Comparison of ENCODE assay signal across 9 cellular contexts in genomic region chr15:65355173-65355982, GRCh38. TPM values are rescaled to one million over a fixed set of nuclear protein-coding genes. Genes with fewer than 3 reads are reported as not detected.
DNase-seq lines count a peak whose midpoint lies in the region; ATAC-seq and TF ChIP-seq lines count a peak whose summit lies in the region.
"Had no signal": no experiment of that assay in that cellular context is flagged by ENCODE, and none has a peak within 500 bp of the region (broad histone marks: within the 10 kb centered on the region; RNA-seq: fewer than 3 reads in every experiment).

No MANE protein-coding gene starts in this region.

- TF ChIP-seq CTCF in AG04449 (IDR thresholded peaks at IDR 0.05; ENCODE audit: insufficient read depth, low read length, missing control alignments), result no peak
- TF ChIP-seq CTCF in fibroblast of pulmonary artery (IDR thresholded peaks at IDR 0.05; ENCODE audit: low read length, missing control alignments), result no peak
- TF ChIP-seq CTCF in neural cell (IDR thresholded peaks at IDR 0.05; ENCODE audit: poor library complexity, severe bottlenecking), result no peak
- TF ChIP-seq CTCF in GM10248 (IDR thresholded peaks at IDR 0.05; ENCODE audit: control extremely low read depth, extremely low read depth, low read depth, missing control alignments), result no peak

- H3K9me3 ChIP-seq in neural cell (ENCODE audit: low read length), result no peaks in the 10 kb centered on the region

- no peak for TF ChIP-seq RAD21 in neural cell (conservative IDR thresholded peaks at IDR 0.05)

- CTCF ChIA-PET in AG04449 (lab: Yijun Ruan, JAX), result interaction anchor here (1.2 kb wide), 1 partner anchor 30 kb away, joined by 6 read pairs; no protein-coding TSS in a partner anchor
- CTCF ChIA-PET in GM10248 (lab: Yijun Ruan, JAX), result no interaction called here

- no peaks in the 10 kb centered on the region for H3F3A ChIP-seq in neural cell (ENCODE audit: insufficient read depth, low read length, poor library complexity, severe bottlenecking)

- H3K79me2 ChIP-seq in neural cell (replicated peaks; ENCODE audit: insufficient read depth, low read length), result peaks cover 6% of the 10 kb centered on the region

- H3K27ac ChIP-seq in neural cell (ENCODE audit: low read length), result peak overlapping the region; percentile 51

- no peak for TF ChIP-seq EP300 in neural cell (conservative IDR thresholded peaks at IDR 0.05; ENCODE audit: poor library complexity, severe bottlenecking)

- H3K9ac ChIP-seq in neural cell (ENCODE audit: low read length), result peak overlapping the region; percentile 70

- no peaks in the 10 kb centered on the region for H3K27me3 ChIP-seq in neural cell (ENCODE audit: insufficient read depth, low read depth, low read length)

- ATAC-seq in left lobe of liver, result no peak

- DNase-seq in AG04449 (ENCODE audit: low read depth, low spot score), result no peak
- peak; percentile 55 for DNase-seq in NCI-H524 treated with DMSO at 0.1 percent for 48 hours (lab: John Stamatoyannopoulos, UW)
- no peak for DNase-seq in fibroblast of pulmonary artery (ENCODE audit: low read depth)
- DNase-seq in H4 (ENCODE audit: low spot score), result no peak
- DNase-seq in left lobe of liver (ENCODE audit: low spot score), result no peak
- no peak for DNase-seq in GM10248 (ENCODE audit: extremely low spot score)
- DNase-seq in activated CD4-positive, CD25-positive, alpha-beta regulatory T cell treated with anti-CD3 and anti-CD28 coated beads, Interleukin-2, amount 50 U/mL, for 72 hours, result no peak

- POLR2A ChIA-PET in AG04449 (lab: Yijun Ruan, JAX) (no interaction called here), GM10248 (lab: Yijun Ruan, JAX) (no interaction called here)

- H3K4me2 ChIP-seq in neural cell (ENCODE audit: low read length), result peak overlapping the region; percentile 22

- H3K4me3 ChIP-seq in AG04449 (ENCODE audit: low read depth, low read length), result peak overlapping the region; percentile 36
- peak overlapping the region; percentile 12 for H3K4me3 ChIP-seq in fibroblast of pulmonary artery (replicated peaks; ENCODE audit: low read depth, low read length)
- peak overlapping the region; percentile 65 for H3K4me3 ChIP-seq in neural cell (ENCODE audit: low read length)

- no peaks in the 10 kb centered on the region for H3K36me3 ChIP-seq in neural cell (ENCODE audit: insufficient read depth, low read length)

- no peaks in the 10 kb centered on the region for H3K9me2 ChIP-seq in neural cell (ENCODE audit: insufficient read depth, low read length)

- H4K20me1 ChIP-seq in neural cell (ENCODE audit: insufficient read depth), result no peaks in the 10 kb centered on the region

- H2AFZ ChIP-seq in neural cell (ENCODE audit: low read depth, low read length), result peak overlapping the region; percentile 2

TF ChIP-seq in neural cell, 6 proteins besides CTCF, POLR2A, EP300 and RAD21:
- no peak for TF ChIP-seq REST (IDR thresholded peaks at IDR 0.05; ENCODE audit: borderline replicate concordance)
- TF ChIP-seq POLR2AphosphoS5 (IDR thresholded peaks at IDR 0.05), result peak; percentile 34
- no peak for TF ChIP-seq TAF1 (IDR thresholded peaks at IDR 0.05; ENCODE audit: low read depth)
- TF ChIP-seq MXI1 (conservative IDR thresholded peaks at IDR 0.05; ENCODE audit: poor library complexity, severe bottlenecking), result no peak
- no peak for TF ChIP-seq EZH2 (IDR thresholded peaks at IDR 0.05; ENCODE audit: borderline replicate concordance, insufficient read depth, low read length, poor library complexity, severe bottlenecking)

RNA-seq across cellular contexts. Expression of gene IGDCC3, which starts 22.4 kb away (rescaled TPM):
- 14.4 and 18.8 TPM in 2 replicates for polyA plus RNA-seq in neural cell
- polyA minus RNA-seq in neural cell, result 21.0 and 21.9 TPM in 2 replicates
- not detected in 2 replicates for total RNA-seq in H4 (2014; rRNA removed; shearing (Covaris generic))
- 0.23 TPM for total RNA-seq in left lobe of liver
- total RNA-seq: M059J had no signal

RNA-seq across cellular contexts. Expression of gene RNU5B-1, which starts 50.9 kb away (rescaled TPM):
- polyA plus RNA-seq in neural cell, result not detected in 2 replicates
- not detected in 2 replicates for polyA minus RNA-seq in neural cell
- not detected in 2 replicates for total RNA-seq in H4 (2014; rRNA removed; shearing (Covaris generic))
- total RNA-seq in left lobe of liver, result not detected
- total RNA-seq: M059J had no signal

RNA-seq across cellular contexts. Expression of gene RNU5A-1, which starts 59.5 kb away (rescaled TPM):
- not detected in 2 replicates for polyA plus RNA-seq in neural cell
- polyA minus RNA-seq in neural cell, result not detected in 2 replicates
- not detected in 2 replicates for total RNA-seq in H4 (2014; rRNA removed; shearing (Covaris generic))
- total RNA-seq in left lobe of liver, result not detected
- total RNA-seq: M059J had no signal

Comparison
In these comparisons a context has a peak if more than half of its experiments do, and no peak if none do; other contexts are left out.
1. H3K4me3 ChIP-seq: peak in every context shown above with its lines; median percentile 65 in neural cell; 36 in AG04449; 12 in fibroblast of pulmonary artery.